14 cellular contexts compared by ENCODE assay signal in genomic region chr6:160933256-160933655, GRCh38. TPM values are rescaled to one million over a fixed set of nuclear protein-coding genes. Genes with fewer than 3 reads are reported as not detected.
A peak's percentile ranks its signal among the peaks of the same experiment; 100 is the strongest.
DNase-seq lines count a peak whose midpoint lies in the region; TF ChIP-seq lines count a peak whose summit lies in the region.
"Had no signal": no experiment of that assay in that cellular context is flagged by ENCODE, and none has a peak within 500 bp of the region (broad histone marks: within the 10 kb centered on the region; RNA-seq: fewer than 3 reads in every experiment).

No MANE protein-coding gene starts in this region.

- no peak overlapping the region for H3K9ac ChIP-seq in endodermal cell (ENCODE audit: extremely low read depth, low read length, poor library complexity, severe bottlenecking)
- H3K9ac ChIP-seq in mesendoderm (ENCODE audit: low read length) = no peak overlapping the region

- peak; percentile 75 for TF ChIP-seq CTCF in endodermal cell (conservative IDR thresholded peaks at IDR 0.05)
- TF ChIP-seq CTCF in transverse colon (IDR thresholded peaks at IDR 0.05) = no peak

- no peak overlapping the region for H4K5ac ChIP-seq in mesendoderm (ENCODE audit: low read length)

- H2BK5ac ChIP-seq in mesendoderm (ENCODE audit: low read length) = no peak overlapping the region

- no peaks in the 10 kb centered on the region for H3K79me2 ChIP-seq in mesendoderm (ENCODE audit: control insufficient read depth, insufficient read depth, low read length)

- no peaks in the 10 kb centered on the region for H3K27me3 Mint-ChIP-seq in endodermal cell (ENCODE audit: insufficient read depth)

- H3K23ac ChIP-seq in mesendoderm (ENCODE audit: low read length) = no peak overlapping the region

- H3K36me3 ChIP-seq in endodermal cell (ENCODE audit: control insufficient read depth, insufficient read depth, low read length) (peaks cover 59% of the 10 kb centered on the region), mesendoderm (ENCODE audit: control insufficient read depth, insufficient read depth, low read length) (peaks cover 2% of the 10 kb centered on the region), transverse colon (no peaks in the 10 kb centered on the region)
- H3K36me3 ChIP-seq: left lung had no signal

- peak overlapping the region; percentile 74 for H3K27ac Mint-ChIP-seq in endodermal cell

- H3K9me3 Mint-ChIP-seq in endodermal cell = peaks cover 3% of the 10 kb centered on the region
- H3K9me3 Mint-ChIP-seq: activated T-cell treated with anti-CD3 and anti-CD28 coated beads, Interleukin-2, amount 50 U/mL, for 4 hours had no signal

- H3K4me1 ChIP-seq in endodermal cell (ENCODE audit: control insufficient read depth, insufficient read depth, low read length) = no peaks in the 10 kb centered on the region
- peaks cover 4% of the 10 kb centered on the region for H3K4me1 ChIP-seq in mesendoderm (ENCODE audit: control insufficient read depth, low read depth, low read length)
- H3K4me1 ChIP-seq in transverse colon = peaks cover 0 to 11% (median 6%) of the 10 kb centered on the region in 4 donors
- H3K4me1 ChIP-seq: left lung had no signal

- H3K4me3 ChIP-seq in endodermal cell (ENCODE audit: low read length) (no peak overlapping the region), mesendoderm (ENCODE audit: low read length) (no peak overlapping the region), transverse colon (no peak overlapping the region)
- H3K4me3 ChIP-seq: left lung had no signal

- H3K4me3 Mint-ChIP-seq in endodermal cell = peak overlapping the region; percentile 28
- H3K4me3 Mint-ChIP-seq: activated T-cell treated with anti-CD3 and anti-CD28 coated beads, Interleukin-2, amount 50 U/mL, for 4 hours had no signal

- H2BK120ac ChIP-seq in mesendoderm (ENCODE audit: low read depth, low read length) = no peak overlapping the region

- WGBS in endodermal cell (ENCODE audit: insufficient coverage in 1 of 2, insufficient read length in 1 of 2), 2 experiments = 67 to 79% methylated on average over 4 to 8 of the region's 8 CpGs
- no CpG with 5 or more reads among the region's 8 CpGs for WGBS in mesendoderm (ENCODE audit: extremely low coverage, insufficient coverage, low lambda C conversion rate)
- 69 to 70% methylated on average over 5 to 8 of the region's 8 CpGs for WGBS in transverse colon (ENCODE audit: low coverage in 1 of 2), 2 donors

- H3K79me1 ChIP-seq in mesendoderm (ENCODE audit: low read length) = no peaks in the 10 kb centered on the region

- no peak overlapping the region for H2BK15ac ChIP-seq in mesendoderm (replicated peaks; ENCODE audit: low read depth)

- intact Hi-C loops in transverse colon (cut with DNase I; ENCODE audit: low total_unique reads) = loop anchor here (5.0 kb wide), 1 partner anchor 439 kb away; no protein-coding TSS in a partner anchor

- in situ Hi-C loops in transverse colon (cut with MboI; ENCODE audit: low pct_ligation_motif_present in 1 of 4, low pct_unique_long_range_greater_than_20kb in 1 of 4, low sequenced_read_pairs in 3 of 4) = loop anchor here in 2 of 4 donors (10.0 kb wide), 1 partner anchor 442 kb away; no protein-coding TSS in a partner anchor

- no peak overlapping the region for H3K18ac ChIP-seq in mesendoderm (ENCODE audit: low read length)

- H3K9me3 ChIP-seq in endodermal cell (ENCODE audit: control insufficient read depth, low read length) (peaks cover 27% of the 10 kb centered on the region), transverse colon (no peaks in the 10 kb centered on the region)
- H3K9me3 ChIP-seq: left lung had no signal

- DNase-seq in DMS 273 (lab: John Stamatoyannopoulos, UW; ENCODE audit: unreplicated experiment) = peak; percentile 10
- DNase-seq in DMS 273 treated with DMSO at 0.1 percent for 48 hours (lab: John Stamatoyannopoulos, UW) = no peak
- peak; percentile 11 for DNase-seq in NAMALWA (ENCODE audit: low spot score)
- DNase-seq in endodermal cell = peak; percentile 83
- peak; percentile 87 for DNase-seq in mesendoderm
- DNase-seq in transverse colon = no peak
- no peak for DNase-seq in kidney glomerular epithelial cell (lab: John Stamatoyannopoulos, UW)
- DNase-seq in NCI-H1694 (lab: John Stamatoyannopoulos, UW) = no peak
- DNase-seq: activated CD4-positive, alpha-beta T cell treated with anti-CD3 and anti-CD28 coated beads, Interleukin-2, amount 50 U/mL, for 4 hours; activated T-cell treated with anti-CD3 and anti-CD28 coated beads, Interleukin-2, amount 50 U/mL, for 4 hours; head of caudate nucleus; left lung; SIG-M5 had no signal

- peaks cover 28% of the 10 kb centered on the region for H3K36me3 Mint-ChIP-seq in endodermal cell (ENCODE audit: low read depth)

- no peak overlapping the region for H3K56ac ChIP-seq in mesendoderm (ENCODE audit: low read length)

- H4K8ac ChIP-seq in mesendoderm (ENCODE audit: low read depth, low read length) = no peak overlapping the region

- H3K4me1 Mint-ChIP-seq in endodermal cell = peaks cover 10% of the 10 kb centered on the region

- H2AK5ac ChIP-seq in mesendoderm (ENCODE audit: low read length) = no peak overlapping the region

- H3K4me2 ChIP-seq in mesendoderm (ENCODE audit: low read length) = no peak overlapping the region

- TF ChIP-seq EP300 in transverse colon (IDR thresholded peaks at IDR 0.05; ENCODE audit: low read depth) = no peak

- H3K27me3 ChIP-seq in endodermal cell (ENCODE audit: control insufficient read depth, insufficient read depth, low read length, poor library complexity, severe bottlenecking) (no peaks in the 10 kb centered on the region), mesendoderm (ENCODE audit: insufficient read depth, low read length, poor library complexity) (no peaks in the 10 kb centered on the region), transverse colon (peaks cover 27% of the 10 kb centered on the region)

- no peak overlapping the region for H3K4ac ChIP-seq in mesendoderm (ENCODE audit: low read depth, low read length)

- TF ChIP-seq POLR2A in transverse colon (IDR thresholded peaks at IDR 0.05) = no peak

- no peak overlapping the region for H3K27ac ChIP-seq in endodermal cell (ENCODE audit: low read depth, low read length)
- no peak overlapping the region for H3K27ac ChIP-seq in mesendoderm (ENCODE audit: low read depth, low read length)
- H3K27ac ChIP-seq in transverse colon = no peak overlapping the region
- H3K27ac ChIP-seq: 22Rv1, left lung had no signal

RNA-seq across cellular contexts. Expression of gene MAP3K4, which starts 58.3 kb away (rescaled TPM):
- total RNA-seq in endodermal cell = 100 to 1,000 TPM in 1 of 2 donors, 10 to 100 TPM in 1; 82.8 to 105 TPM
- polyA plus RNA-seq in endodermal cell (2013, experiment 1 of 2) = 33.1 TPM
- 31.5 TPM for polyA plus RNA-seq in endodermal cell (2013, experiment 2 of 2)
- polyA plus RNA-seq in mesendoderm (2013, experiment 1 of 2) = 49.9 TPM
- 52.6 TPM for polyA plus RNA-seq in mesendoderm (2013, experiment 2 of 2)
- total RNA-seq in transverse colon = 10 to 100 TPM; 17.2 to 35.2 (median 23.7) TPM

Comparison
In these comparisons a context has a peak if more than half of its experiments do, and no peak if none do; other contexts are left out.
1. DNase-seq: peak in DMS 273 (single experiment), NAMALWA (single experiment), endodermal cell (single experiment) and mesendoderm (single experiment); none in DMS 273 treated with DMSO at 0.1 percent for 48 hours (single experiment), transverse colon (single experiment), kidney glomerular epithelial cell (single experiment) and NCI-H1694 (single experiment).